Comparison of ENCODE assay signal across 1 cellular context in the genomic region with DNA sequence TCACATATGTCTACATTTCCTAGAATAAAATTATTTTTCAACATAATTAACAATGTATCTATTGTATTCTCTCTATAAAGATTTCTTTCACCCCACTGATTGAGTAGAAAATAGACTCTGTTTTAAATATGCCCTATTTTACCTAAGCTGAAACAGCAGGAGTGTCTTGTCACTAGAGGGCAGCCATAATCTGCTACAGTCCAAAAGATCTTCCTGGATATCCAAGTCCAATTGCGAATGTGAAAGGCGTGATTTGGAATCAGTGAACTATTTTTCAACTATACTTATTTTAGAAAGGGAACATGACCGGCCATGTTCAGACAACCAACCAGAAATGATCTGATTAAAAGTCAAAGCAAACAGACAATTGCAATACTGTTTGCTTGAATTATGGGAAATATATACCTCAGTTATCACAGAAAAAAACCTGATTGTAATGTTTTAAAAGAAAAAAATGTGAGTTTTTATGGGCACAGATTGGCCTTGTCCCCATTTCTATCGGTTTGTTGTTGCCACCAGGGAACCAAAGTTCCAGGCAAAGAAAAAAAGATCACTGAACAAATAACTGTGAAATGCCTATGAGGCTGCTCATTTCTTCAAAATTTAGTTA.
TF ChIP-seq lines count a peak whose summit lies in the region.

No MANE protein-coding gene starts in this region.

TF ChIP-seq in GM23338, 12 proteins besides CTCF, POLR2A, EP300 and RAD21 (continued from another document):
- TF ChIP-seq, protein P1, sequence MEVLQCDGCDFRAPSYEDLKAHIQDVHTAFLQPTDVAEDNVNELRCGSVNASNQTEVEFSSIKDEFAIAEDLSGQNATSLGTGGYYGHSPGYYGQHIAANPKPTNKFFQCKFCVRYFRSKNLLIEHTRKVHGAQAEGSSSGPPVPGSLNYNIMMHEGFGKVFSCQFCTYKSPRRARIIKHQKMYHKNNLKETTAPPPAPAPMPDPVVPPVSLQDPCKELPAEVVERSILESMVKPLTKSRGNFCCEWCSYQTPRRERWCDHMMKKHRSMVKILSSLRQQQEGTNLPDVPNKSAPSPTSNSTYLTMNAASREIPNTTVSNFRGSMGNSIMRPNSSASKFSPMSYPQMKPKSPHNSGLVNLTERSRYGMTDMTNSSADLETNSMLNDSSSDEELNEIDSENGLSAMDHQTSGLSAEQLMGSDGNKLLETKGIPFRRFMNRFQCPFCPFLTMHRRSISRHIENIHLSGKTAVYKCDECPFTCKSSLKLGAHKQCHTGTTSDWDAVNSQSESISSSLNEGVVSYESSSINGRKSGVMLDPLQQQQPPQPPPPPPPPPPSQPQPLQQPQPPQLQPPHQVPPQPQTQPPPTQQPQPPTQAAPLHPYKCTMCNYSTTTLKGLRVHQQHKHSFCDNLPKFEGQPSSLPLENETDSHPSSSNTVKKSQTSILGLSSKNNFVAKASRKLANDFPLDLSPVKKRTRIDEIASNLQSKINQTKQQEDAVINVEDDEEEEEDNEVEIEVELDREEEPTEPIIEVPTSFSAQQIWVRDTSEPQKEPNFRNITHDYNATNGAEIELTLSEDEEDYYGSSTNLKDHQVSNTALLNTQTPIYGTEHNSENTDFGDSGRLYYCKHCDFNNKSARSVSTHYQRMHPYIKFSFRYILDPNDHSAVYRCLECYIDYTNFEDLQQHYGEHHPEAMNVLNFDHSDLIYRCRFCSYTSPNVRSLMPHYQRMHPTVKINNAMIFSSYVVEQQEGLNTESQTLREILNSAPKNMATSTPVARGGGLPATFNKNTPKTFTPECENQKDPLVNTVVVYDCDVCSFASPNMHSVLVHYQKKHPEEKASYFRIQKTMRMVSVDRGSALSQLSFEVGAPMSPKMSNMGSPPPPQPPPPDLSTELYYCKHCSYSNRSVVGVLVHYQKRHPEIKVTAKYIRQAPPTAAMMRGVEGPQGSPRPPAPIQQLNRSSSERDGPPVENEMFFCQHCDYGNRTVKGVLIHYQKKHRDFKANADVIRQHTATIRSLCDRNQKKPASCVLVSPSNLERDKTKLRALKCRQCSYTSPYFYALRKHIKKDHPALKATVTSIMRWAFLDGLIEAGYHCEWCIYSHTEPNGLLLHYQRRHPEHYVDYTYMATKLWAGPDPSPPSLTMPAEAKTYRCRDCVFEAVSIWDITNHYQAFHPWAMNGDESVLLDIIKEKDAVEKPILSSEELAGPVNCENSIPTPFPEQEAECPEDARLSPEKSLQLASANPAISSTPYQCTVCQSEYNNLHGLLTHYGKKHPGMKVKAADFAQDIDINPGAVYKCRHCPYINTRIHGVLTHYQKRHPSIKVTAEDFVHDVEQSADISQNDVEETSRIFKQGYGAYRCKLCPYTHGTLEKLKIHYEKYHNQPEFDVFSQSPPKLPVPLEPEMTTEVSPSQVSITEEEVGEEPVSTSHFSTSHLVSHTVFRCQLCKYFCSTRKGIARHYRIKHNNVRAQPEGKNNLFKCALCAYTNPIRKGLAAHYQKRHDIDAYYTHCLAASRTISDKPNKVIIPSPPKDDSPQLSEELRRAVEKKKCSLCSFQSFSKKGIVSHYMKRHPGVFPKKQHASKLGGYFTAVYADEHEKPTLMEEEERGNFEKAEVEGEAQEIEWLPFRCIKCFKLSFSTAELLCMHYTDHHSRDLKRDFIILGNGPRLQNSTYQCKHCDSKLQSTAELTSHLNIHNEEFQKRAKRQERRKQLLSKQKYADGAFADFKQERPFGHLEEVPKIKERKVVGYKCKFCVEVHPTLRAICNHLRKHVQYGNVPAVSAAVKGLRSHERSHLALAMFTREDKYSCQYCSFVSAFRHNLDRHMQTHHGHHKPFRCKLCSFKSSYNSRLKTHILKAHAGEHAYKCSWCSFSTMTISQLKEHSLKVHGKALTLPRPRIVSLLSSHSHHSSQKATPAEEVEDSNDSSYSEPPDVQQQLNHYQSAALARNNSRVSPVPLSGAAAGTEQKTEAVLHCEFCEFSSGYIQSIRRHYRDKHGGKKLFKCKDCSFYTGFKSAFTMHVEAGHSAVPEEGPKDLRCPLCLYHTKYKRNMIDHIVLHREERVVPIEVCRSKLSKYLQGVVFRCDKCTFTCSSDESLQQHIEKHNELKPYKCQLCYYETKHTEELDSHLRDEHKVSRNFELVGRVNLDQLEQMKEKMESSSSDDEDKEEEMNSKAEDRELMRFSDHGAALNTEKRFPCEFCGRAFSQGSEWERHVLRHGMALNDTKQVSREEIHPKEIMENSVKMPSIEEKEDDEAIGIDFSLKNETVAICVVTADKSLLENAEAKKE (CRISPR knock-in tag; IDR thresholded peaks at IDR 0.05) = no peak
